In genomic region chr18:37499913-37500312, GRCh38 we compare ENCODE assay signal across 23 cellular contexts.
"Had no signal": no experiment of that assay in that cellular context is flagged by ENCODE, and none has a peak within 500 bp of the region (broad histone marks: within the 10 kb centered on the region; RNA-seq: fewer than 3 reads in every experiment).

No MANE protein-coding gene starts in this region.

- FAIRE-seq: small intestine, urothelium cell line had no signal

- DNase-seq: nephron progenitor cell; occipital lobe; ovary; psoas muscle; right cardiac atrium; right lobe of liver; sigmoid colon; small intestine; stimulated activated CD4-positive, alpha-beta T cell treated with anti-CD3 and anti-CD28 coated beads, Interleukin-15, amount 100 ng/mL, for 24 hours; stimulated activated CD4-positive, alpha-beta T cell treated with anti-CD3 and anti-CD28 coated beads, Interleukin-2, amount 100 ng/mL, for 24 hours; stimulated activated CD4-positive, alpha-beta T cell treated with anti-CD3 and anti-CD28 coated beads, Interleukin-2, amount 100 ng/mL, for 48 hours; stimulated activated CD4-positive, alpha-beta T cell treated with anti-CD3 and anti-CD28 coated beads, Interleukin-4, amount 100 ng/mL, for 24 hours; stimulated activated naive B cell treated with anti-CD40 and anti-IgM and Interleukin-4, amounts not matched to agents 10 μg/mL and 1 μg/mL and 100 μg/mL, for 72 hours; stimulated activated naive CD4-positive, alpha-beta T cell treated with Interleukin-2 at 50 U/mL for 16 hours; stomach; thyroid gland; trophoblast cell; upper lobe of left lung had no signal

- H3K27ac ChIP-seq: ovary, parathyroid adenoma, psoas muscle, right lobe of liver, sigmoid colon, stomach, thoracic aorta, thyroid gland, tibial nerve, upper lobe of left lung, vagina had no signal

- H3K79me2 ChIP-seq: parathyroid adenoma had no signal

- H3K9ac ChIP-seq: parathyroid adenoma had no signal

- H3K4me1 ChIP-seq: parathyroid adenoma, psoas muscle, sigmoid colon, stomach, thyroid gland, tibial nerve, upper lobe of left lung, vagina had no signal

- H3K27me3 ChIP-seq: ovary, right lobe of liver, stomach, thyroid gland, tibial nerve, upper lobe of left lung, vagina had no signal

- H3K36me3 ChIP-seq: ovary, right lobe of liver, sigmoid colon, stomach, thoracic aorta, thyroid gland, tibial nerve, upper lobe of left lung, vagina had no signal

- H2AFZ ChIP-seq: parathyroid adenoma had no signal

- H3K9me3 ChIP-seq: ovary, psoas muscle, right lobe of liver, sigmoid colon, stomach, thoracic aorta, thyroid gland, tibial nerve, upper lobe of left lung, vagina had no signal

- H3K4me3 ChIP-seq: ovary, psoas muscle, right lobe of liver, sigmoid colon, stomach, thoracic aorta, thyroid gland, tibial nerve, upper lobe of left lung, vagina had no signal
